8 cellular contexts compared by ENCODE assay signal in the genomic region with DNA sequence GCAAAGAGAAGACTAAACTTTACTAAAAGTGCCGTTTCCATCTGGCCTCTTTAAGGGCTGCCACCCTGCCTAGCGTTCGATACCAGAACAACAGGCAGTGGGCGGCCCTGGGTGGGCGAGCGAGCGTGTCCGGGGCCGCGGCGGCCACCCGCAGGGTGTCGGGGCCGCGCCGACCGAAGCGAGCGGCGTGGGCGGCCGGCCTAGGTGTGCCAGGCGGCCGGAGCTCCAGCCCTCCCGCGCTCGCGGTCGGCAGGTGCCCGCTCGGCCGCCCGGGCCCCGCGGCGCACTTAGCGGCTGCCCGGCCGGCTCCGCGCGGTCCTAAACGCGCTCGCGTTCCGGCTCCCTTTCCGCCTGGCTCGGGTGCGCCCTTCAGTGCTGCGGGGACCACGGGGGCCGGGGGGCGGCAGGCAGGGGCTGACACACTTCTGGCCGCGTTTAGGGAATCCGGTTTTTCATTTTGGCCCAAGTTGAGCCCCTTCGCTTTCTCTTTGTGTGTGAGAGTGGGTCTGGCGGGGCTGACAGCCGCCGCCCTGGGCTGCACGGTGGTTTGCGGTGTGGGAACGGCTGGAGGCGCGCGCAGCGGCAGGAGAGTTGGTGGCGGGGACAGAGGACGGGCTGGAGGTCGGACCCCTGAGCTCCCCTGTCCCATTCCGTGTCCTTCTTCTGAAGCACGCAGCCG. TPM values are rescaled to one million over a fixed set of nuclear protein-coding genes. Genes with fewer than 3 reads are reported as not detected.
DNase-seq lines count a peak whose midpoint lies in the region; ATAC-seq and TF ChIP-seq lines count a peak whose summit lies in the region.

No MANE protein-coding gene starts in this region.

- peak overlapping the region in 7 of 8 donors; percentile 22 to 90 (median 69) for H3K27ac Mint-ChIP-seq in CD8-positive, alpha-beta memory T cell
- no peak overlapping the region for H3K27ac Mint-ChIP-seq in T-helper 2 cell treated with Interferon-gamma antibody and Interleukin-4, amounts not matched to agents 5 μg/mL and 100 μg/mL, for 36 hours

- WGBS in lung, 2 donors: 0% methylated on average over 54 to 74 of the region's 74 CpGs
- 0 to 1% (median 0%) methylated on average over 39 to 74 of the region's 74 CpGs for WGBS in stomach, 5 donors

- CTCF ChIA-PET in CD8-positive, alpha-beta memory T cell (lab: Charles Lee): interaction anchor here (0.7 to 8.1 kb wide), 5 partner anchors 8 to 68 kb away, joined by 3 to 56 read pairs (median 3); no protein-coding TSS in a partner anchor

- H3K4me3 Mint-ChIP-seq in CD8-positive, alpha-beta memory T cell: peak overlapping the region; percentile 93 to 98 (median 96)
- peak overlapping the region; percentile 77 for H3K4me3 Mint-ChIP-seq in T-helper 2 cell treated with Interferon-gamma antibody and Interleukin-4, amounts not matched to agents 5 μg/mL and 100 μg/mL, for 36 hours

- H3K9me3 Mint-ChIP-seq in CD8-positive, alpha-beta memory T cell: no peaks in the 10 kb centered on the region
- no peaks in the 10 kb centered on the region for H3K9me3 Mint-ChIP-seq in T-helper 2 cell treated with Interferon-gamma antibody and Interleukin-4, amounts not matched to agents 5 μg/mL and 100 μg/mL, for 36 hours

- ATAC-seq in lung (ENCODE audit: insufficient read depth, low FRiP score): peak; percentile 48

- no peaks in the 10 kb centered on the region for H3K9me3 ChIP-seq in CD8-positive, alpha-beta memory T cell (ENCODE audit: low read length)
- no peaks in the 10 kb centered on the region for H3K9me3 ChIP-seq in HUES6 (ENCODE audit: control insufficient read depth, insufficient read depth, low read depth, low read length)
- H3K9me3 ChIP-seq in lung (ENCODE audit: control insufficient read depth in 2 of 2, insufficient read depth in 1 of 2, low read length in 1 of 2): peaks cover 0 to 2% of the 10 kb centered on the region in 2 donors
- no peaks in the 10 kb centered on the region for H3K9me3 ChIP-seq in stomach

- peaks cover 7 to 16% of the 10 kb centered on the region in 2 donors for H3K27me3 Mint-ChIP-seq in CD8-positive, alpha-beta memory T cell
- peaks cover 80% of the 10 kb centered on the region for H3K27me3 Mint-ChIP-seq in T-helper 2 cell treated with Interferon-gamma antibody and Interleukin-4, amounts not matched to agents 5 μg/mL and 100 μg/mL, for 36 hours (ENCODE audit: low read depth)

- peak overlapping the region; percentile 53 for H3K9ac ChIP-seq in HUES6 (ENCODE audit: low read length)

- peaks cover 25% of the 10 kb centered on the region for H3K27me3 ChIP-seq in CD8-positive, alpha-beta memory T cell (ENCODE audit: insufficient read depth, low read length, poor library complexity, severe bottlenecking)
- H3K27me3 ChIP-seq in HUES6 (ENCODE audit: control insufficient read depth, insufficient read depth, low read length) (peaks cover 90% of the 10 kb centered on the region), lung (ENCODE audit: control insufficient read depth, insufficient read depth) (no peaks in the 10 kb centered on the region), stomach (peaks cover 3 to 92% (median 53%) of the 10 kb centered on the region in 3 donors)

- DNase-seq in CD8-positive, alpha-beta memory T cell: peak in 4 of 5 donors; percentile 16 to 64 (median 60)
- peak; percentile 63 for DNase-seq in GM19238 (ENCODE audit: insufficient read length, low spot score)
- peak; percentile 22 for DNase-seq in T-helper 2 cell treated with Interferon-gamma antibody and Interleukin-4, amounts not matched to agents 5 μg/mL and 100 μg/mL, for 36 hours (ENCODE audit: low spot score)
- no peak for DNase-seq in coronary artery (ENCODE audit: low spot score)
- no peak for DNase-seq in lung (ENCODE audit: low spot score)
- DNase-seq in stomach: peak; percentile 58
- no peak for DNase-seq in mesenteric fat pad (ENCODE audit: low spot score)

- H3K36me3 ChIP-seq in CD8-positive, alpha-beta memory T cell (ENCODE audit: insufficient read depth, low read length): no peaks in the 10 kb centered on the region
- H3K36me3 ChIP-seq in HUES6 (ENCODE audit: control insufficient read depth, insufficient read depth, low read length): no peaks in the 10 kb centered on the region
- H3K36me3 ChIP-seq in lung (ENCODE audit: control insufficient read depth in 2 of 2, insufficient read depth in 2 of 2, low read length in 2 of 2): no peaks in the 10 kb centered on the region
- no peaks in the 10 kb centered on the region for H3K36me3 ChIP-seq in stomach

- peaks cover 35% of the 10 kb centered on the region for H3K4me1 ChIP-seq in CD8-positive, alpha-beta memory T cell (ENCODE audit: insufficient read depth, low read length)
- H3K4me1 ChIP-seq in HUES6 (ENCODE audit: control insufficient read depth, insufficient read depth, low read length) (peaks cover 26% of the 10 kb centered on the region), lung (ENCODE audit: control insufficient read depth in 2 of 2, insufficient read depth in 2 of 2, low read length in 2 of 2) (peaks cover 0 to 23% of the 10 kb centered on the region in 2 donors), stomach (peaks cover 52 to 75% (median 71%) of the 10 kb centered on the region in 4 donors)

- no peak for TF ChIP-seq EP300 in stomach (IDR thresholded peaks at IDR 0.05)

- peaks cover 38 to 56% (median 50%) of the 10 kb centered on the region in 3 donors for H3K4me1 Mint-ChIP-seq in CD8-positive, alpha-beta memory T cell
- H3K4me1 Mint-ChIP-seq in T-helper 2 cell treated with Interferon-gamma antibody and Interleukin-4, amounts not matched to agents 5 μg/mL and 100 μg/mL, for 36 hours (ENCODE audit: low read depth): peaks cover 35% of the 10 kb centered on the region

- intact Hi-C loops in stomach (cut with DNase I; ENCODE audit: low total_unique reads): no loop called here

- TF ChIP-seq CTCF in coronary artery (IDR thresholded peaks at IDR 0.05): no peak
- TF ChIP-seq CTCF in lung (IDR thresholded peaks at IDR 0.05; ENCODE audit: control extremely low read depth, extremely low read depth): no peak
- peak in 1 of 7 experiments; percentile 9 for TF ChIP-seq CTCF in stomach (IDR thresholded peaks at IDR 0.05)

- no peak overlapping the region for H3K27ac ChIP-seq in CD8-positive, alpha-beta memory T cell (ENCODE audit: low read depth, low read length)
- H3K27ac ChIP-seq in HUES6 (ENCODE audit: low read depth, low read length) (no peak overlapping the region), coronary artery (no peak overlapping the region), lung (ENCODE audit: low read depth in 1 of 2, low read length in 1 of 2) (peak overlapping the region; percentile 9 to 80), stomach (peak overlapping the region in 4 of 5 donors; percentile 26 to 70 (median 52))

- H3K4me3 ChIP-seq in CD8-positive, alpha-beta memory T cell (ENCODE audit: low read length): peak overlapping the region; percentile 73
- peak overlapping the region; percentile 71 for H3K4me3 ChIP-seq in HUES6 (ENCODE audit: low read depth, low read length)
- peak overlapping the region; percentile 79 for H3K4me3 ChIP-seq in coronary artery
- H3K4me3 ChIP-seq in lung: peak overlapping the region; percentile 42
- peak overlapping the region; percentile 56 to 91 (median 74) for H3K4me3 ChIP-seq in stomach

- H3K36me3 Mint-ChIP-seq in CD8-positive, alpha-beta memory T cell: peaks cover 0 to 17% (median 0%) of the 10 kb centered on the region in 3 donors
- peaks cover 2% of the 10 kb centered on the region for H3K36me3 Mint-ChIP-seq in T-helper 2 cell treated with Interferon-gamma antibody and Interleukin-4, amounts not matched to agents 5 μg/mL and 100 μg/mL, for 36 hours (ENCODE audit: low read depth)

- POLR2A ChIA-PET in CD8-positive, alpha-beta memory T cell (lab: Charles Lee): interaction anchor here (0.6 to 2.1 kb wide), 3 partner anchors 11 to 113 kb away, joined by 3 to 9 read pairs (median 3); partner anchors contain the start of gene MICU2

- TF ChIP-seq POLR2A in stomach (IDR thresholded peaks at IDR 0.05): no peak

RNA-seq across cellular contexts. Expression of gene FGF9, which starts 2.9 kb away (rescaled TPM):
- 1 to 10 TPM; 1.7 to 2.3 TPM for total RNA-seq in CD8-positive, alpha-beta memory T cell
- polyA plus RNA-seq in CD8-positive, alpha-beta memory T cell: 2.3 TPM
- total RNA-seq in lung (1 to 10 TPM; 1.3 to 1.4 TPM), stomach (1 to 10 TPM in 1 of 5 donors, under 1 TPM in 2, not detected in 2; 0.14 to 2.2 (median 0.29) TPM), mesenteric fat pad (0.80 TPM)
- polyA plus RNA-seq in lung (1 to 10 TPM in 1 of 2 donors, under 1 TPM in 1; 0.05 to 1.7 TPM), stomach (under 1 TPM; 0.20 to 0.61 (median 0.25) TPM)

Comparison
In these comparisons a context has a peak if more than half of its experiments do, and no peak if none do; other contexts are left out.
1. DNase-seq: peak in CD8-positive, alpha-beta memory T cell (4 of 5), GM19238 (single experiment), T-helper 2 cell treated with Interferon-gamma antibody and Interleukin-4, amounts not matched to agents 5 μg/mL and 100 μg/mL, for 36 hours (single experiment) and stomach (single experiment); none in coronary artery (single experiment), lung (single experiment) and mesenteric fat pad (single experiment).
2. H3K27ac ChIP-seq: peak in lung (2 of 2) and stomach (4 of 5); none in CD8-positive, alpha-beta memory T cell (single experiment), HUES6 (single experiment) and coronary artery (0 of 2).
3. Peak in every context shown above with its lines, with median percentiles within 50 percentile points of each other: H3K4me3 ChIP-seq.